ENCODE assay signal across 3 cellular contexts in the genomic region with DNA sequence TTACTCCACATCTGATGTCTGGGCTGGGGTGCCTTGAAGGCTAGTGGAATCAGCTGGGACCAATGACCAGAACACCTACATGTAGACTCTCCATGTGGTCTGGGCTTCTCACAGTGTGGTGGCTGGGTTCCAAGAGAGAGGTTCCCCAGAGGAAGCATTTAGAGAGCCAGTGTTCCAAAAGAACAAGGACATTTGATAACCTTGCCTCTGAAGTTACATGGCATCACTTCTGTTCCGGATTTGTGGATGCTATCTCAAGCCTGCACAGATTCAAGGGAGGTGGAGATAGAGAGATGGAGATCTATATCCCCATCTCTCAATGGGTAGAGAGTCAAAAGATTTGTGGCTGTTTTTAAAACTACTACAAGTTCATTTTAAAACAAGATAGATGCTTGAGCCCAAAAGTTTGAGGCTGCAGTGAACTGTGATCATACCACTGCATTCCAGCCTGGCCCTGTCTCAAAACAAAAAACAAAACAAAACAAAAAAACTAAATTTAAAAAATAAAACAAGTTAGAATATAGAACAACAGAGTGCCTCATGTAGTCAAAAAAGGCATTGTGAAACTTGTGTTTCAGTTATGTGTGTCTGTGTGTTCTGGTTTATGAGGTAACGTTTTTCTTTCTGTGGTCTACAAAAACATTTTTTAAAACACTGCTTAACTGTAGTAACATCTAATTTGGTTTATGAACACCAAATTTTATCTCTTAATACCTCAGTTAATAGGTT.
A peak's percentile ranks its signal among the peaks of the same experiment; 100 is the strongest.
TF ChIP-seq lines count a peak whose summit lies in the region.

No MANE protein-coding gene starts in this region.

TF ChIP-seq in SK-N-SH, 30 proteins besides CTCF, POLR2A, EP300 and RAD21:
- 0 out of 2 replicates have a peak, but pooled peaks have one; percentile 12 for TF ChIP-seq MXI1 (IDR thresholded peaks at IDR 0.05; ENCODE audit: low read depth, low read length)
- no peak for TF ChIP-seq EZH2phosphoT487 (IDR thresholded peaks at IDR 0.05; ENCODE audit: borderline replicate concordance, low read depth)
- no peak for TF ChIP-seq CHD2 (IDR thresholded peaks at IDR 0.05; ENCODE audit: low read length, partially characterized antibody)

TF ChIP-seq in SK-N-SH treated with all-trans-retinoic acid at 6 μM for 48 hours, 23 proteins besides CTCF, POLR2A, EP300 and RAD21:
- TF ChIP-seq SNAI2 (CRISPR knock-in tag; IDR thresholded peaks at IDR 0.05) (no peak), TOX (CRISPR knock-in tag; IDR thresholded peaks at IDR 0.05; ENCODE audit: borderline replicate concordance) (no peak), ZFP3 (CRISPR knock-in tag; IDR thresholded peaks at IDR 0.05) (no peak), ZNF565 (CRISPR knock-in tag; conservative IDR thresholded peaks at IDR 0.05; ENCODE audit: low read depth) (no peak), ZNF70 (CRISPR knock-in tag; IDR thresholded peaks at IDR 0.05) (no peak), ESRRG (CRISPR knock-in tag; IDR thresholded peaks at IDR 0.05) (no peak), OSR1 (CRISPR knock-in tag; IDR thresholded peaks at IDR 0.05) (no peak), GLIS3 (CRISPR knock-in tag; IDR thresholded peaks at IDR 0.05) (no peak), CSDC2 (CRISPR knock-in tag; IDR thresholded peaks at IDR 0.05) (no peak), PPARA (CRISPR knock-in tag; IDR thresholded peaks at IDR 0.05; ENCODE audit: borderline replicate concordance) (no peak), ZFP30 (CRISPR knock-in tag; IDR thresholded peaks at IDR 0.05) (no peak), TCF4 (CRISPR knock-in tag; IDR thresholded peaks at IDR 0.05; ENCODE audit: borderline replicate concordance) (no peak), ARNTL (CRISPR knock-in tag; IDR thresholded peaks at IDR 0.05; ENCODE audit: borderline replicate concordance, low read depth) (no peak)
- TF ChIP-seq, protein P1, sequence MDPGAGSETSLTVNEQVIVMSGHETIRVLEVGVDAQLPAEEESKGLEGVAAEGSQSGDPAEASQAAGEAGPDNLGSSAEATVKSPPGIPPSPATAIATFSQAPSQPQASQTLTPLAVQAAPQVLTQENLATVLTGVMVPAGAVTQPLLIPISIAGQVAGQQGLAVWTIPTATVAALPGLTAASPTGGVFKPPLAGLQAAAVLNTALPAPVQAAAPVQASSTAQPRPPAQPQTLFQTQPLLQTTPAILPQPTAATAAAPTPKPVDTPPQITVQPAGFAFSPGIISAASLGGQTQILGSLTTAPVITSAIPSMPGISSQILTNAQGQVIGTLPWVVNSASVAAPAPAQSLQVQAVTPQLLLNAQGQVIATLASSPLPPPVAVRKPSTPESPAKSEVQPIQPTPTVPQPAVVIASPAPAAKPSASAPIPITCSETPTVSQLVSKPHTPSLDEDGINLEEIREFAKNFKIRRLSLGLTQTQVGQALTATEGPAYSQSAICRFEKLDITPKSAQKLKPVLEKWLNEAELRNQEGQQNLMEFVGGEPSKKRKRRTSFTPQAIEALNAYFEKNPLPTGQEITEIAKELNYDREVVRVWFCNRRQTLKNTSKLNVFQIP (CRISPR knock-in tag; IDR thresholded peaks at IDR 0.05; ENCODE audit: borderline replicate concordance, low read depth) = no peak
- TF ChIP-seq, protein P2, sequence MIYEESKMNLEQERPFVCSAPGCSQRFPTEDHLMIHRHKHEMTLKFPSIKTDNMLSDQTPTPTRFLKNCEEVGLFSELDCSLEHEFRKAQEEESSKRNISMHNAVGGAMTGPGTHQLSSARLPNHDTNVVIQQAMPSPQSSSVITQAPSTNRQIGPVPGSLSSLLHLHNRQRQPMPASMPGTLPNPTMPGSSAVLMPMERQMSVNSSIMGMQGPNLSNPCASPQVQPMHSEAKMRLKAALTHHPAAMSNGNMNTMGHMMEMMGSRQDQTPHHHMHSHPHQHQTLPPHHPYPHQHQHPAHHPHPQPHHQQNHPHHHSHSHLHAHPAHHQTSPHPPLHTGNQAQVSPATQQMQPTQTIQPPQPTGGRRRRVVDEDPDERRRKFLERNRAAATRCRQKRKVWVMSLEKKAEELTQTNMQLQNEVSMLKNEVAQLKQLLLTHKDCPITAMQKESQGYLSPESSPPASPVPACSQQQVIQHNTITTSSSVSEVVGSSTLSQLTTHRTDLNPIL (CRISPR knock-in tag; IDR thresholded peaks at IDR 0.05; ENCODE audit: low read depth) = no peak
- TF ChIP-seq, protein P3, sequence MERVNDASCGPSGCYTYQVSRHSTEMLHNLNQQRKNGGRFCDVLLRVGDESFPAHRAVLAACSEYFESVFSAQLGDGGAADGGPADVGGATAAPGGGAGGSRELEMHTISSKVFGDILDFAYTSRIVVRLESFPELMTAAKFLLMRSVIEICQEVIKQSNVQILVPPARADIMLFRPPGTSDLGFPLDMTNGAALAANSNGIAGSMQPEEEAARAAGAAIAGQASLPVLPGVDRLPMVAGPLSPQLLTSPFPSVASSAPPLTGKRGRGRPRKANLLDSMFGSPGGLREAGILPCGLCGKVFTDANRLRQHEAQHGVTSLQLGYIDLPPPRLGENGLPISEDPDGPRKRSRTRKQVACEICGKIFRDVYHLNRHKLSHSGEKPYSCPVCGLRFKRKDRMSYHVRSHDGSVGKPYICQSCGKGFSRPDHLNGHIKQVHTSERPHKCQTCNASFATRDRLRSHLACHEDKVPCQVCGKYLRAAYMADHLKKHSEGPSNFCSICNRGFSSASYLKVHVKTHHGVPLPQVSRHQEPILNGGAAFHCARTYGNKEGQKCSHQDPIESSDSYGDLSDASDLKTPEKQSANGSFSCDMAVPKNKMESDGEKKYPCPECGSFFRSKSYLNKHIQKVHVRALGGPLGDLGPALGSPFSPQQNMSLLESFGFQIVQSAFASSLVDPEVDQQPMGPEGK (CRISPR knock-in tag; IDR thresholded peaks at IDR 0.05; ENCODE audit: borderline replicate concordance) = no peak

TF ChIP-seq in K562, 482 proteins besides CTCF, POLR2A, EP300 and RAD21:
- no peak for TF ChIP-seq CREBBP (IDR thresholded peaks at IDR 0.05; ENCODE audit: low read depth, low read length)
- 0 out of 2 replicates have a peak, but pooled peaks have one; percentile 21 for TF ChIP-seq NFIC (IDR thresholded peaks at IDR 0.05)
- peak; percentile 65 to 75 for TF ChIP-seq KDM1A (IDR thresholded peaks at IDR 0.05)
- TF ChIP-seq GATAD2B (IDR thresholded peaks at IDR 0.05; ENCODE audit: borderline replicate concordance) = no peak
- 0 out of 2 replicates have a peak, but pooled peaks have one; percentile 38 for TF ChIP-seq CBFA2T3 (IDR thresholded peaks at IDR 0.05)
- TF ChIP-seq NR2C2 (CRISPR knock-in tag; IDR thresholded peaks at IDR 0.05) = no peak
- peak; percentile 2; the same call in 1 of the 2 replicates for TF ChIP-seq NR2C2 (tag; IDR thresholded peaks at IDR 0.05)
- peak; percentile 32 to 91; a peak in 3 of 4 replicates for TF ChIP-seq RCOR1 (IDR thresholded peaks at IDR 0.05; ENCODE audit: borderline replicate concordance in 1 of 2, low read depth in 2 of 2, low read length in 2 of 2)
- peak; percentile 74 for TF ChIP-seq CTBP1 (IDR thresholded peaks at IDR 0.05; ENCODE audit: borderline replicate concordance)
- TF ChIP-seq ESRRA (IDR thresholded peaks at IDR 0.05; ENCODE audit: borderline replicate concordance, low read depth) = peak; percentile 43; the same call in 1 of the 2 replicates
- no peak for TF ChIP-seq HNRNPUL1 (IDR thresholded peaks at IDR 0.05; ENCODE audit: low read length)
